Comparison of ENCODE assay signal across 16 cellular contexts in genomic region chr1:244409648-244410164, GRCh38. TPM values are rescaled to one million over a fixed set of nuclear protein-coding genes. Genes with fewer than 3 reads are reported as not detected.
DNase-seq lines count a peak whose midpoint lies in the region; ATAC-seq and TF ChIP-seq lines count a peak whose summit lies in the region.
"Had no signal": no experiment of that assay in that cellular context is flagged by ENCODE, and none has a peak within 500 bp of the region (broad histone marks: within the 10 kb centered on the region; RNA-seq: fewer than 3 reads in every experiment).

No MANE protein-coding gene starts in this region.

- H3K4me3 Mint-ChIP-seq in activated T-helper 2 cell treated with anti-CD3 and anti-CD28 coated beads, Interferon-gamma antibody, Interleukin-2, Interleukin-4, amounts not matched to agents 10 μg/mL and 5 μg/mL and 100 μg/mL, durations not matched to agents 14 hours and 24 hours and 36 hours (ENCODE audit: low read depth) = no peak overlapping the region
- no peak overlapping the region for H3K4me3 Mint-ChIP-seq in CD4-positive, alpha-beta T cell

- H3K9me3 Mint-ChIP-seq in activated T-helper 2 cell treated with anti-CD3 and anti-CD28 coated beads, Interferon-gamma antibody, Interleukin-2, Interleukin-4, amounts not matched to agents 10 μg/mL and 5 μg/mL and 100 μg/mL, durations not matched to agents 14 hours and 24 hours and 36 hours = no peaks in the 10 kb centered on the region
- H3K9me3 Mint-ChIP-seq in CD4-positive, alpha-beta T cell = peaks cover 6% of the 10 kb centered on the region

- H3K4me2 ChIP-seq in PC-9 = no peak overlapping the region
- H3K4me2 ChIP-seq in PC-3 (ENCODE audit: low read length) = no peak overlapping the region

- TF ChIP-seq CTCF in PC-9 (conservative IDR thresholded peaks at IDR 0.05) (no peak), PC-3 (conservative IDR thresholded peaks at IDR 0.05; ENCODE audit: low read depth, low read length) (no peak)
- TF ChIP-seq CTCF in CD4-positive, alpha-beta T cell (IDR thresholded peaks at IDR 0.05) = no peak

- H3F3A ChIP-seq in PC-9 (ENCODE audit: insufficient read depth, low read depth) (no peaks in the 10 kb centered on the region; the same call in 1 of the 2 replicates), PC-3 (ENCODE audit: low read length, unreplicated experiment) (no peaks in the 10 kb centered on the region)

- no peaks in the 10 kb centered on the region for H3K9me2 ChIP-seq in PC-9 (ENCODE audit: insufficient read depth)
- no peaks in the 10 kb centered on the region for H3K9me2 ChIP-seq in PC-3 (replicated peaks; ENCODE audit: low read length)

- no peaks in the 10 kb centered on the region for H3K79me2 ChIP-seq in PC-9 (ENCODE audit: low read depth)
- no peaks in the 10 kb centered on the region for H3K79me2 ChIP-seq in PC-3 (ENCODE audit: low read length)

- H3K27me3 ChIP-seq in PC-9 (ENCODE audit: insufficient read depth, low read depth) (no peaks in the 10 kb centered on the region), PC-3 (ENCODE audit: low read length) (no peaks in the 10 kb centered on the region)
- no peaks in the 10 kb centered on the region for H3K27me3 ChIP-seq in CD4-positive, alpha-beta T cell (ENCODE audit: control insufficient read depth, insufficient read depth, low read length)
- H3K27me3 ChIP-seq: cardiac muscle cell had no signal

- H4K20me1 ChIP-seq in PC-9 (ENCODE audit: insufficient read depth) = no peaks in the 10 kb centered on the region
- no peaks in the 10 kb centered on the region for H4K20me1 ChIP-seq in PC-3 (ENCODE audit: low read length)

- peaks cover 33% of the 10 kb centered on the region for H3K4me1 Mint-ChIP-seq in activated T-helper 2 cell treated with anti-CD3 and anti-CD28 coated beads, Interferon-gamma antibody, Interleukin-2, Interleukin-4, amounts not matched to agents 10 μg/mL and 5 μg/mL and 100 μg/mL, durations not matched to agents 14 hours and 24 hours and 36 hours (ENCODE audit: low read depth)
- H3K4me1 Mint-ChIP-seq in CD4-positive, alpha-beta T cell (ENCODE audit: low read depth) = no peaks in the 10 kb centered on the region

- peaks cover 95% of the 10 kb centered on the region for H3K36me3 Mint-ChIP-seq in activated T-helper 2 cell treated with anti-CD3 and anti-CD28 coated beads, Interferon-gamma antibody, Interleukin-2, Interleukin-4, amounts not matched to agents 10 μg/mL and 5 μg/mL and 100 μg/mL, durations not matched to agents 14 hours and 24 hours and 36 hours (ENCODE audit: low read depth)
- peaks cover 99% of the 10 kb centered on the region for H3K36me3 Mint-ChIP-seq in CD4-positive, alpha-beta T cell (ENCODE audit: low read depth)

- H3K9me3 ChIP-seq in PC-9 (ENCODE audit: insufficient read depth, low read depth) (no peaks in the 10 kb centered on the region), PC-3 (ENCODE audit: low read length) (no peaks in the 10 kb centered on the region)
- peaks cover 4% of the 10 kb centered on the region for H3K9me3 ChIP-seq in CD4-positive, alpha-beta T cell (ENCODE audit: control insufficient read depth, low read length)

- BruUV-seq in PC-9 (replicated peaks; lab: Mats Ljungman, UMichigan) (no TSS peak), PC-3 (replicated peaks; lab: Mats Ljungman, UMichigan) (no TSS peak)

- H3K36me3 ChIP-seq in PC-9 (ENCODE audit: low read depth) (peaks cover 26% of the 10 kb centered on the region; the same call in 1 of the 2 replicates), PC-3 (ENCODE audit: low read depth, low read length) (peaks cover 60% of the 10 kb centered on the region)

- POLR2A ChIA-PET in PC-9 (lab: Charles Lee; ENCODE audit: unreplicated experiment) (no interaction called here), PC-3 (lab: Charles Lee; ENCODE audit: unreplicated experiment) (no interaction called here)
- POLR2A ChIA-PET in CD4-positive, alpha-beta T cell (lab: Charles Lee) = no interaction called here

- CTCF ChIA-PET in PC-9 (lab: Charles Lee) (no interaction called here), PC-3 (lab: Charles Lee) (no interaction called here)
- CTCF ChIA-PET in CD4-positive, alpha-beta T cell (lab: Charles Lee) = no interaction called here

- no peaks in the 10 kb centered on the region for H3K27me3 Mint-ChIP-seq in activated T-helper 2 cell treated with anti-CD3 and anti-CD28 coated beads, Interferon-gamma antibody, Interleukin-2, Interleukin-4, amounts not matched to agents 10 μg/mL and 5 μg/mL and 100 μg/mL, durations not matched to agents 14 hours and 24 hours and 36 hours (ENCODE audit: low read depth)
- no peaks in the 10 kb centered on the region for H3K27me3 Mint-ChIP-seq in CD4-positive, alpha-beta T cell

- no peak for DNase-seq in activated T-helper 2 cell treated with anti-CD3 and anti-CD28 coated beads, Interferon-gamma antibody, Interleukin-2, Interleukin-4, amounts not matched to agents 10 μg/mL and 5 μg/mL and 100 μg/mL, durations not matched to agents 14 hours and 24 hours and 36 hours (ENCODE audit: low spot score)
- DNase-seq in HUDEP-2 (lab: John Stamatoyannopoulos, UW; ENCODE audit: unreplicated experiment in 76 of 76) (no peak), PC-9 (no peak), PC-3 (no peak)
- no peak for DNase-seq in CD4-positive, alpha-beta T cell
- DNase-seq: DMS53; foreskin melanocyte; mesendoderm; NCI-H1436 treated with DMSO at 0.1 percent for 48 hours; SHP77 treated with DMSO at 0.1 percent for 48 hours; stimulated activated naive CD8-positive, alpha-beta T cell treated with anti-CD3 and anti-CD28 coated beads, Interleukin-15, Interleukin-2, amounts not matched to agents 100 U/mL and 50 U/mL, for 24 hours had no signal

- H3K27ac Mint-ChIP-seq in activated T-helper 2 cell treated with anti-CD3 and anti-CD28 coated beads, Interferon-gamma antibody, Interleukin-2, Interleukin-4, amounts not matched to agents 10 μg/mL and 5 μg/mL and 100 μg/mL, durations not matched to agents 14 hours and 24 hours and 36 hours = peak overlapping the region; percentile 7
- H3K27ac Mint-ChIP-seq in CD4-positive, alpha-beta T cell = no peak overlapping the region

- intact Hi-C loops in activated T-helper 2 cell treated with anti-CD3 and anti-CD28 coated beads, Interferon-gamma antibody, Interleukin-2, Interleukin-4, amounts not matched to agents 10 μg/mL and 5 μg/mL and 100 μg/mL, durations not matched to agents 14 hours and 24 hours and 36 hours (cut with micrococcal nuclease) = no loop called here
- intact Hi-C loops in PC-9 (cut with micrococcal nuclease; ENCODE audit: unreplicated experiment) = no loop called here
- intact Hi-C loops in CD4-positive, alpha-beta T cell (cut with DNase I, micrococcal nuclease) = no loop called here
- intact Hi-C loops in PC-3 (cut with micrococcal nuclease) = no loop called here

- H3K4me3 ChIP-seq in PC-9 (no peak overlapping the region), PC-3 (ENCODE audit: low read length) (no peak overlapping the region)
- H3K4me3 ChIP-seq: cardiac muscle cell, skin epidermis had no signal

- peak; percentile 63 for ATAC-seq in GM18519 (IDR thresholded peaks at IDR 0.05; ENCODE audit: low FRiP score, unreplicated experiment)
- ATAC-seq in GM21423 (IDR thresholded peaks at IDR 0.05; ENCODE audit: unreplicated experiment) = peak; percentile 84
- ATAC-seq in HG03064 (IDR thresholded peaks at IDR 0.05; ENCODE audit: low read depth, unreplicated experiment) = peak; percentile 78
- no peak for ATAC-seq in CD4-positive, alpha-beta T cell (ENCODE audit: poor library complexity)
- ATAC-seq in PC-3 = no peak
- ATAC-seq: stimulated activated naive CD8-positive, alpha-beta T cell treated with anti-CD3 and anti-CD28 coated beads, Interleukin-15, Interleukin-2, amounts not matched to agents 100 U/mL and 50 U/mL, for 24 hours had no signal

- H3K27ac ChIP-seq in PC-9 = no peak overlapping the region
- H3K27ac ChIP-seq in CD4-positive, alpha-beta T cell (ENCODE audit: low read depth, low read length) = no peak overlapping the region
- no peak overlapping the region for H3K27ac ChIP-seq in PC-3 (ENCODE audit: low read length)
- H3K27ac ChIP-seq: cardiac muscle cell, skin epidermis had no signal

- H3K9ac ChIP-seq in PC-3 (ENCODE audit: low read length) = no peak overlapping the region

- H3K4me1 ChIP-seq in PC-9 (replicated peaks; ENCODE audit: insufficient read depth) (no peaks in the 10 kb centered on the region), PC-3 (ENCODE audit: insufficient read depth, low read length) (peaks cover 12% of the 10 kb centered on the region)

- H2AFZ ChIP-seq in PC-9 (no peak overlapping the region), PC-3 (ENCODE audit: low read length) (no peak overlapping the region)

RNA-seq across cellular contexts. Expression of gene ADSS2, which starts 42.0 kb away (rescaled TPM):
- total RNA-seq in activated T-helper 2 cell treated with anti-CD3 and anti-CD28 coated beads, Interferon-gamma antibody, Interleukin-2, Interleukin-4, amounts not matched to agents 10 μg/mL and 5 μg/mL and 100 μg/mL, durations not matched to agents 14 hours and 24 hours and 36 hours = 66.1 and 66.3 TPM in 2 replicates
- total RNA-seq in PC-9 (2021) (63.1 and 76.7 TPM in 2 replicates), PC-3 (2014; rRNA removed) (55.0 and 58.2 TPM in 2 replicates)
- total RNA-seq in CD4-positive, alpha-beta T cell = 10 to 100 TPM; 30.8 to 34.0 TPM

RNA-seq across cellular contexts. Expression of gene CATSPERE, which starts 51.4 kb away (rescaled TPM):
- 0.18 and 0.25 TPM in 2 replicates for total RNA-seq in activated T-helper 2 cell treated with anti-CD3 and anti-CD28 coated beads, Interferon-gamma antibody, Interleukin-2, Interleukin-4, amounts not matched to agents 10 μg/mL and 5 μg/mL and 100 μg/mL, durations not matched to agents 14 hours and 24 hours and 36 hours
- total RNA-seq in PC-9 (2021) (0.30 and 1.2 TPM in 2 replicates), PC-3 (2014; rRNA removed) (not detected in 2 replicates)
- 1 to 10 TPM in 1 of 2 experiments, under 1 TPM in 1; 0.91 to 1.4 TPM for total RNA-seq in CD4-positive, alpha-beta T cell

Comparison
In these comparisons a context has a peak if more than half of its experiments do, and no peak if none do; other contexts are left out.
1. ATAC-seq: peak in GM18519 (single experiment), GM21423 (single experiment) and HG03064 (single experiment); none in CD4-positive, alpha-beta T cell (single experiment) and PC-3 (single experiment).